Comparison of ENCODE assay signal across 9 cellular contexts in the genomic region with DNA sequence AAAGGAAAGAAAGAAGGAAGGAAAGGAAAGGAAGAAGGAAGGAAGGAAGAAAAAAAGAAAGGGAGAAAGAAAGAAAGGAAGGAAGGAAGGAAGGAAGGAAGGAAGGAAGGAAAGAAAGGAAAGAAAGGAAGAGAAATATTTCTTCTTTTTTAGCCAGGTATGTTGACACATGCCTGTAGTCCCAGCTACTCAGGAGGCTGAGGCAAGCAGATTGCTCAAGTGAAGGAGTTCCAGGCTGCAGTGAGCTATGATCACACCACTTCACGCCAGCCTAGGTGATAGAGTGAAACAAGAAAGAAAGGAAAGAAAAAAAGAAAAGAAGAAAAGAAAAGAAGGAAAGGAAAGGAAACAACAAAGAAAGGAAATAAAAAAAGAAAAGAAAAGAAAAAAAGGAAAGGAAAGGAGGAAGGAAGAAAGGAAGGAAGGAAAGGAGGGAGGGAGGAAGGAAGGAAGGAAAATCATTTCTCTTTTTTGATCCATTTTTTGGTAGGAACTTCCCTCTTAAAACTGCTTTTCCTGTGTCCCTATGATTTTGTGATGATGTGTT.
"Had no signal": no experiment of that assay in that cellular context is flagged by ENCODE, and none has a peak within 500 bp of the region (broad histone marks: within the 10 kb centered on the region; RNA-seq: fewer than 3 reads in every experiment).

No MANE protein-coding gene starts in this region.

- DNase-seq: GOT3, H7, HCEC 1CT, HFFc6, IMR-90, Kasumi-1, KBM-7 had no signal

- H3K27ac Mint-ChIP-seq: HFFc6 had no signal

- H3K4me3 Mint-ChIP-seq: HFFc6 had no signal

- H3K27ac ChIP-seq: HL-60, KMS-11 had no signal

- H3K9ac ChIP-seq: KMS-11 had no signal

- H3K4me2 ChIP-seq: KMS-11 had no signal
